ENCODE assay signal across 21 cellular contexts in genomic region chr6:65558071-65558470, GRCh38.
"Had no signal": no experiment of that assay in that cellular context is flagged by ENCODE, and none has a peak within 500 bp of the region (broad histone marks: within the 10 kb centered on the region; RNA-seq: fewer than 3 reads in every experiment).

No MANE protein-coding gene starts in this region.

- H3K27me3 ChIP-seq: neural progenitor cell, right atrium auricular region, sigmoid colon, stomach, thyroid gland had no signal

- H3K79me2 ChIP-seq: parathyroid adenoma had no signal

- H3K9me3 Mint-ChIP-seq: nephron, neural progenitor cell, type B pancreatic cell had no signal

- H3K36me3 Mint-ChIP-seq: immature natural killer cell; naive thymus-derived CD4-positive, alpha-beta T cell; neural progenitor cell; stimulated activated naive B cell treated with anti-CD40 and anti-IgM and Interleukin-4, amounts not matched to agents 10 μg/mL and 1 μg/mL and 100 μg/mL, for 72 hours; type B pancreatic cell had no signal

- H3K36me3 ChIP-seq: lower lobe of right lung, neural progenitor cell, right atrium auricular region, sigmoid colon, stomach, thyroid gland had no signal

- H3K27me3 Mint-ChIP-seq: naive thymus-derived CD4-positive, alpha-beta T cell; progenitor cell of endocrine pancreas; stimulated activated naive B cell treated with anti-CD40 and anti-IgM and Interleukin-4, amounts not matched to agents 10 μg/mL and 1 μg/mL and 100 μg/mL, for 72 hours; type B pancreatic cell had no signal

- DNase-seq: cerebellar nuclear complex; dorsolateral prefrontal cortex; effector CD4-positive, alpha-beta T cell; hypothalamus; immature natural killer cell; islet precursor cell; left ventricle myocardium superior; lower lobe of right lung; naive thymus-derived CD4-positive, alpha-beta T cell; sigmoid colon; stimulated activated CD4-positive, alpha-beta T cell treated with anti-CD3 and anti-CD28 coated beads, Interleukin-2, amount 100 ng/mL, for 24 hours; stimulated activated CD4-positive, alpha-beta T cell treated with anti-CD3 and anti-CD28 coated beads, Interleukin-4, amount 100 ng/mL, for 4 hours; stimulated activated naive B cell treated with anti-CD40 and anti-IgM and Interleukin-4, amounts not matched to agents 10 μg/mL and 1 μg/mL and 100 μg/mL, for 72 hours; stomach; thyroid gland had no signal

- H3K9me3 ChIP-seq: lower lobe of right lung, sigmoid colon, thyroid gland had no signal

- H3K9ac ChIP-seq: neural progenitor cell, parathyroid adenoma had no signal

- H3K4me3 Mint-ChIP-seq: immature natural killer cell; naive thymus-derived CD4-positive, alpha-beta T cell; nephron; neural progenitor cell; stimulated activated naive B cell treated with anti-CD40 and anti-IgM and Interleukin-4, amounts not matched to agents 10 μg/mL and 1 μg/mL and 100 μg/mL, for 72 hours; type B pancreatic cell had no signal

- H3K27ac Mint-ChIP-seq: immature natural killer cell; naive thymus-derived CD4-positive, alpha-beta T cell; nephron; neural progenitor cell; progenitor cell of endocrine pancreas; stimulated activated naive B cell treated with anti-CD40 and anti-IgM and Interleukin-4, amounts not matched to agents 10 μg/mL and 1 μg/mL and 100 μg/mL, for 72 hours; type B pancreatic cell had no signal

- H2AFZ ChIP-seq: parathyroid adenoma had no signal

- H3K27ac ChIP-seq: dorsolateral prefrontal cortex, lower lobe of right lung, neural progenitor cell, parathyroid adenoma, right atrium auricular region, sigmoid colon, stomach, thyroid gland had no signal

- ATAC-seq: left ventricle myocardium superior; naive thymus-derived CD4-positive, alpha-beta T cell; stimulated activated naive B cell treated with anti-CD40 and anti-IgM and Interleukin-4, amounts not matched to agents 10 μg/mL and 1 μg/mL and 100 μg/mL, for 72 hours had no signal

- H3K4me1 Mint-ChIP-seq: immature natural killer cell; naive thymus-derived CD4-positive, alpha-beta T cell; nephron; neural progenitor cell; stimulated activated naive B cell treated with anti-CD40 and anti-IgM and Interleukin-4, amounts not matched to agents 10 μg/mL and 1 μg/mL and 100 μg/mL, for 72 hours had no signal

- H3K4me3 ChIP-seq: dorsolateral prefrontal cortex, lower lobe of right lung, neural progenitor cell, right atrium auricular region, sigmoid colon, stomach, thyroid gland had no signal

- H3K4me2 ChIP-seq: neural progenitor cell had no signal

- H3K4me1 ChIP-seq: lower lobe of right lung, neural progenitor cell, parathyroid adenoma, right atrium auricular region, sigmoid colon, stomach, thyroid gland had no signal
